In the genomic region with DNA sequence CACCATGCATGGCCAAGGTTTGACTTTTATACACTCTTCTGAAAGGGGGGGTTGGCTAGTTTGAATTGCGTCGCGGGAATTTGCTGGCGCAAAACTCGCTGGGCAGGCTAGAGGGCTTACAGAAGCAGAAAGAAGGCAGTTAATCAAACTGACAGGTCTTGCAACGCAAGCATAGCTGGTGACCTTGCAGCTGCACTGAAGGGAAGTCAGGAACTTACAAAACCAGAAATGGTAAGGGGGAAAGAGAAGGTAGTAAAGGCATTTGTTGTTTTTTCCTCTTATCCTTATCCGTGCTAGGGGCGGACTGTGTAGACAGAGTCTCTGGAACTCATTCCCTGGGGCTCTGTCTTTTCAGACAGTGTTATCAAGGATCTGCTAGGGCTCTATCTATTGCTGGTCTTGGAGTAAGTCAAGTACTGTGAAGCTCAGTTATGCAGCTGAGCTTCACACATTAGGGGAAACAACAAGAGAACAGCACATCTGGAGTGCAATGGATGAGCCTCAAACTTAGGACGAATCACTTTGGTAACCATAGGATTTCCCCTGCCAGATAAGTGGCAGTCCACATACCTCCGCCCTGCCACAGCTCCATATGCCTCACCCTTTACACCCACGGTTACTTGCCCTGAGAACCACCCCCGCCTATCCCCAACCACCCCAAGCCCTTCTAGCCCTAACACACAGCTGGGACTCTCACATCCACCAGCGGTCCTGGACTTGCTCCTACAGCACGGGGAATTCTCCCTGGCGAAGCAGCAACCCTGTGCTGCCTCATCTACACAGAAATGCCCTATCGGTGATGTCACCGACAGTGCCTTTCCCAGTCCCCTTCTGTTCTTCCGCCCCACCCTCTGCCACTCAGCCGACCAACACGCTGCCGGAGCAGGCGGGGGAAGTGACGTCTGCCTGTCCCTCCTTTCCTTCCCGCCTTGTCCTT, we compare ENCODE assay signal across 8 cellular contexts.
A peak's percentile ranks its signal among the peaks of the same experiment; 100 is the strongest.
DNase-seq lines count a peak whose midpoint lies in the region; ATAC-seq and TF ChIP-seq lines count a peak whose summit lies in the region.

No MANE protein-coding gene starts in this region.

- no peaks in the 10 kb centered on the region for H3K27me3 ChIP-seq in DOHH2 (ENCODE audit: control insufficient read depth, low read length)
- no peaks in the 10 kb centered on the region for H3K27me3 ChIP-seq in MG63
- H3K27me3 ChIP-seq in body of pancreas, result peaks cover 0 to 4% of the 10 kb centered on the region in 2 donors

- no peaks in the 10 kb centered on the region for H3K79me2 ChIP-seq in DOHH2 (ENCODE audit: control insufficient read depth, low read length)

- no peak overlapping the region for H3K4me3 ChIP-seq in DOHH2 (ENCODE audit: low read length)
- H3K4me3 ChIP-seq in MG63, result peak overlapping the region; percentile 36
- no peak overlapping the region for H3K4me3 ChIP-seq in body of pancreas
- no peak overlapping the region for H3K4me3 ChIP-seq in mesodermal cell (ENCODE audit: extremely low read depth, insufficient read depth, low read length, poor library complexity, severe bottlenecking)

- no peaks in the 10 kb centered on the region for H3K4me1 ChIP-seq in DOHH2 (ENCODE audit: control insufficient read depth, low read length)
- H3K4me1 ChIP-seq in body of pancreas, result peaks cover 6% of the 10 kb centered on the region
- peaks cover 3% of the 10 kb centered on the region for H3K4me1 ChIP-seq in mesodermal cell (ENCODE audit: control insufficient read depth, insufficient read depth, low read length, poor library complexity, severe bottlenecking)

- DNase-seq in MG63 (peak; percentile 82), body of pancreas (peak; percentile 4 to 48 (median 32)), NCI-H1694 treated with DMSO at 0.1 percent for 48 hours (lab: John Stamatoyannopoulos, UW) (no peak), ACHN (no peak), HPDE6-E6E7 (ENCODE audit: extremely low spot score) (no peak), NCI-H2171 treated with DMSO at 0.1 percent for 48 hours (lab: John Stamatoyannopoulos, UW) (no peak)

- H3F3A ChIP-seq in DOHH2 (ENCODE audit: control insufficient read depth, insufficient read depth), result no peaks in the 10 kb centered on the region

- H3K27ac ChIP-seq in DOHH2 (ENCODE audit: low read depth, low read length), result no peak overlapping the region
- no peak overlapping the region for H3K27ac ChIP-seq in body of pancreas
- peak overlapping the region; percentile 91 for H3K27ac ChIP-seq in mesodermal cell (ENCODE audit: low read depth, low read length, severe bottlenecking)

- in situ Hi-C loops in ACHN (cut with HindIII; ENCODE audit: low pct_ligation_motif_present, low pct_unique_long_range_greater_than_20kb, low sequenced_read_pairs), result no loop called here

- H4K20me1 ChIP-seq in DOHH2 (ENCODE audit: control insufficient read depth, insufficient read depth, low read depth, low read length), result no peaks in the 10 kb centered on the region

- H3K9me3 ChIP-seq in DOHH2 (ENCODE audit: control insufficient read depth, insufficient read depth, low read length) (no peaks in the 10 kb centered on the region), MG63 (no peaks in the 10 kb centered on the region), body of pancreas (no peaks in the 10 kb centered on the region), mesodermal cell (ENCODE audit: control insufficient read depth, low read length) (no peaks in the 10 kb centered on the region)

- ATAC-seq in body of pancreas, result peak; percentile 77

- H3K36me3 ChIP-seq in DOHH2 (ENCODE audit: control insufficient read depth, low read length) (no peaks in the 10 kb centered on the region), MG63 (no peaks in the 10 kb centered on the region), body of pancreas (replicated peaks in 1 of 2; ENCODE audit: insufficient read depth in 1 of 2, low read depth in 2 of 2) (no peaks in the 10 kb centered on the region), mesodermal cell (ENCODE audit: control insufficient read depth, insufficient read depth, low read length) (no peaks in the 10 kb centered on the region)

- WGBS in body of pancreas, 2 donors, result 7 to 10% methylated on average over 23 to 24 of the region's 24 CpGs
- WGBS in mesodermal cell (ENCODE audit: insufficient coverage in 2 of 2), 2 experiments, result 52 to 62% methylated on average over 21 to 22 of the region's 24 CpGs

- TF ChIP-seq POLR2A in body of pancreas (IDR thresholded peaks at IDR 0.05), result peak in 2 of 3 donors; percentile 9 to 21

- H3K4me2 ChIP-seq in DOHH2 (ENCODE audit: low read length), result peak overlapping the region; percentile 22; the same call in 1 of the 2 replicates

- intact Hi-C loops in body of pancreas (cut with DNase I), result no loop called here

- TF ChIP-seq CTCF in DOHH2 (IDR thresholded peaks at IDR 0.05; ENCODE audit: low read depth, low read length, poor library complexity, severe bottlenecking) (no peak), body of pancreas (IDR thresholded peaks at IDR 0.05) (no peak)

- no peaks in the 10 kb centered on the region for H3K9me2 ChIP-seq in DOHH2 (replicated peaks; ENCODE audit: control insufficient read depth, low read length)

Comparison
In these comparisons a context has a peak if more than half of its experiments do, and no peak if none do; other contexts are left out.
1. DNase-seq: peak in MG63 (single experiment) and body of pancreas (4 of 4); none in NCI-H1694 treated with DMSO at 0.1 percent for 48 hours (single experiment), ACHN (single experiment), HPDE6-E6E7 (single experiment) and NCI-H2171 treated with DMSO at 0.1 percent for 48 hours (single experiment).